In genomic region chr17:44164476-44164875, GRCh38 we compare ENCODE assay signal across 1 cellular context.
TF ChIP-seq lines count a peak whose summit lies in the region.

No MANE protein-coding gene starts in this region.

TF ChIP-seq in K562, 482 proteins besides CTCF, POLR2A, EP300 and RAD21:
- TF ChIP-seq ARID3A (IDR thresholded peaks at IDR 0.05; ENCODE audit: borderline replicate concordance, low read depth, low read length) (no peak), ZNF316 (IDR thresholded peaks at IDR 0.05) (peak; percentile 75), TSHZ1 (CRISPR knock-in tag; IDR thresholded peaks at IDR 0.05) (no peak)
